In the genomic region with DNA sequence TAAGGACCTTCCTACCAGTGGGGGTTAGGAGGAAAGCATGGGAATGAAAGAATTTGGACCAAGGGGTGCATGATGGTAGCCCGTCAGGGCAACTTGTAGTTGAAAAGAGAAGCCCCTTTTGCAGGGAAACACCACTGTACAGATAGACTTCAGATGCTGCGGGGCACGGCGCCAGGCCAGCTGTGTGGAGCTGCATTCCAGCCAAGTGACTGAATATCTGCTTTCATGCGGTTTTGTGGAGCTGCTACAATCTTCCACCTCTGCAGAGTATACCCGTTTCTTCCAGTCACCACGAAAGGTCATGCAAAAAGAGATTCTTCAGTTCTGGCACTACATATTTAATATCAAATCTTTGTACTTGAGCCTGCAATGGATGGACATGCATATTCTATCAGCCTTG, we compare ENCODE assay signal across 7 cellular contexts.
DNase-seq lines count a peak whose midpoint lies in the region; ATAC-seq, FAIRE-seq and TF ChIP-seq lines count a peak whose summit lies in the region.

No MANE protein-coding gene starts in this region.

- H3K27me3 Mint-ChIP-seq in H9 (ENCODE audit: low read depth), result no peaks in the 10 kb centered on the region
- H3K27me3 Mint-ChIP-seq in activated CD8-positive, alpha-beta T cell treated with anti-CD3 and anti-CD28 coated beads for 36 hours, result no peaks in the 10 kb centered on the region

- no peaks in the 10 kb centered on the region for H4K20me1 ChIP-seq in H9 (ENCODE audit: control insufficient read depth, insufficient read depth, insufficient read length)

- H3K79me2 ChIP-seq in H9 (ENCODE audit: insufficient read depth, low read length), result no peaks in the 10 kb centered on the region

- H3K4me2 ChIP-seq in H9 (ENCODE audit: insufficient read depth, insufficient read length, low read length), result no peak overlapping the region

- H3K27me3 ChIP-seq in dorsolateral prefrontal cortex, result no peaks in the 10 kb centered on the region
- no peaks in the 10 kb centered on the region for H3K27me3 ChIP-seq in H9 (ENCODE audit: insufficient read depth, low read length)

- H3K4me1 ChIP-seq in H9 (ENCODE audit: insufficient read depth, low read length), result no peaks in the 10 kb centered on the region

- no peak overlapping the region for H3K9ac ChIP-seq in H9 (ENCODE audit: extremely low read depth, insufficient read length, low read length)

- no peak overlapping the region for H4K8ac ChIP-seq in H9 (replicated peaks; ENCODE audit: insufficient read length, low read depth, low read length)

- no peaks in the 10 kb centered on the region for H3K9me3 ChIP-seq in H9 (ENCODE audit: control insufficient read depth, low read depth, low read length)

- no peak overlapping the region for H3K23ac ChIP-seq in H9 (ENCODE audit: insufficient read length, low read depth, low read length)

- no peak for ATAC-seq in activated CD8-positive, alpha-beta T cell treated with anti-CD3 and anti-CD28 coated beads for 36 hours
- ATAC-seq in HG02840 (IDR thresholded peaks at IDR 0.05; ENCODE audit: low FRiP score, unreplicated experiment), result no peak

- TF ChIP-seq CTCF in dorsolateral prefrontal cortex (IDR thresholded peaks at IDR 0.05 in 54 of 56, conservative IDR thresholded peaks at IDR 0.05 in 2 of 56; ENCODE audit: low read depth in 1 of 56, partially characterized antibody in 56 of 56) (peak in 2 of 56 donors; percentile 5 to 8), H9 (conservative IDR thresholded peaks at IDR 0.05) (no peak)
- TF ChIP-seq CTCF in activated CD8-positive, alpha-beta T cell treated with anti-CD3 and anti-CD28 coated beads for 36 hours (IDR thresholded peaks at IDR 0.05), result no peak

- H3K14ac ChIP-seq in H9 (ENCODE audit: insufficient read depth, low read length), result no peak overlapping the region

- no peaks in the 10 kb centered on the region for H3K9me3 Mint-ChIP-seq in H9
- H3K9me3 Mint-ChIP-seq in activated CD8-positive, alpha-beta T cell treated with anti-CD3 and anti-CD28 coated beads for 36 hours, result no peaks in the 10 kb centered on the region

- FAIRE-seq in urothelium cell line (lab: Jason Lieb, UNC), result no peak

- no peak overlapping the region for H3T11ph ChIP-seq in H9 (ENCODE audit: low read length)

- no peaks in the 10 kb centered on the region for H3K36me3 Mint-ChIP-seq in H9 (ENCODE audit: insufficient read depth in 1 of 3, low read depth in 3 of 3)
- H3K36me3 Mint-ChIP-seq in activated CD8-positive, alpha-beta T cell treated with anti-CD3 and anti-CD28 coated beads for 36 hours (ENCODE audit: low read depth), result no peaks in the 10 kb centered on the region

- no peak overlapping the region for H2BK15ac ChIP-seq in H9 (ENCODE audit: low read depth, low read length)

- CTCF ChIA-PET in activated CD8-positive, alpha-beta T cell treated with anti-CD3 and anti-CD28 coated beads for 36 hours (lab: Charles Lee), result interaction anchor here (1.1 kb wide), 1 partner anchor 26 kb away, joined by 3 read pairs; no protein-coding TSS in a partner anchor

- H3K4me3 Mint-ChIP-seq in H9, result no peak overlapping the region
- H3K4me3 Mint-ChIP-seq in activated CD8-positive, alpha-beta T cell treated with anti-CD3 and anti-CD28 coated beads for 36 hours, result no peak overlapping the region

- no CpG with 5 or more reads among the region's 7 CpGs for whole genome bisulfite sequencing in H9 (ENCODE audit: extremely low coverage, insufficient read length, low lambda C conversion rate)

- H4K5ac ChIP-seq in H9 (ENCODE audit: insufficient read length, low read depth, low read length), result no peak overlapping the region

- H3K4me1 Mint-ChIP-seq in H9, result peaks cover 7% of the 10 kb centered on the region in 2 experiments; a peak in 3 of 4 replicates
- peaks cover 13% of the 10 kb centered on the region for H3K4me1 Mint-ChIP-seq in activated CD8-positive, alpha-beta T cell treated with anti-CD3 and anti-CD28 coated beads for 36 hours (ENCODE audit: low read depth)

- H2BK5ac ChIP-seq in H9 (ENCODE audit: insufficient read length, low read length), result no peak overlapping the region

- no peaks in the 10 kb centered on the region for H3K23me2 ChIP-seq in H9 (ENCODE audit: insufficient read length, low read depth, low read length, poor library complexity, severe bottlenecking)

- no peak overlapping the region for H3K27ac Mint-ChIP-seq in H9
- H3K27ac Mint-ChIP-seq in activated CD8-positive, alpha-beta T cell treated with anti-CD3 and anti-CD28 coated beads for 36 hours, result no peak overlapping the region

- H2BK120ac ChIP-seq in H9 (ENCODE audit: low read depth, low read length, poor library complexity, severe bottlenecking), result no peak overlapping the region

- H2BK20ac ChIP-seq in H9 (ENCODE audit: low read depth, low read length, poor library complexity, severe bottlenecking), result no peak overlapping the region

- no peak overlapping the region for H2AFZ ChIP-seq in H9 (ENCODE audit: low read length)

- no peak overlapping the region for H3K4ac ChIP-seq in H9 (ENCODE audit: low read depth, low read length)

- POLR2A ChIA-PET in activated CD8-positive, alpha-beta T cell treated with anti-CD3 and anti-CD28 coated beads for 36 hours (lab: Charles Lee), result no interaction called here

- H3K56ac ChIP-seq in H9 (ENCODE audit: insufficient read length, low read depth, low read length), result no peak overlapping the region

- H3K27ac ChIP-seq in dorsolateral prefrontal cortex, result peak overlapping the region; percentile 85 to 100 (median 98)
- no peak overlapping the region for H3K27ac ChIP-seq in H9 (ENCODE audit: insufficient read length, low read depth, low read length)

- H4K91ac ChIP-seq in H9 (ENCODE audit: insufficient read length, low read depth, low read length), result no peak overlapping the region

- DNase-seq in NCI-H226 (peak; percentile 67), dorsolateral prefrontal cortex (peak; percentile 43 to 98 (median 92)), medulla oblongata (ENCODE audit: extremely low spot score) (peak; percentile 92), urothelium cell line (ENCODE audit: low spot score) (peak; percentile 74), H9 (no peak)
- DNase-seq in activated CD8-positive, alpha-beta T cell treated with anti-CD3 and anti-CD28 coated beads for 36 hours, result no peak

- H3K4me3 ChIP-seq in dorsolateral prefrontal cortex, result peak overlapping the region in 3 of 59 donors; percentile 3 to 25 (median 21)

- H3K18ac ChIP-seq in H9 (ENCODE audit: insufficient read length, low read depth, low read length), result no peak overlapping the region

- H2AK5ac ChIP-seq in H9 (ENCODE audit: insufficient read length, low read length), result no peak overlapping the region

- no peaks in the 10 kb centered on the region for H3K79me1 ChIP-seq in H9 (ENCODE audit: insufficient read depth, low read depth, low read length, poor library complexity, severe bottlenecking)

- intact Hi-C loops in dorsolateral prefrontal cortex (cut with DNase I), result loop anchor here (1.0 to 10.0 kb wide), 5 partner anchors 15 to 103 kb away; no protein-coding TSS in a partner anchor
- intact Hi-C loops in activated CD8-positive, alpha-beta T cell treated with anti-CD3 and anti-CD28 coated beads for 36 hours (cut with micrococcal nuclease), result no loop called here

- H2BK12ac ChIP-seq in H9 (ENCODE audit: insufficient read length, low read depth, low read length), result no peak overlapping the region

Comparison
In these comparisons a context has a peak if more than half of its experiments do, and no peak if none do; other contexts are left out.
1. DNase-seq: peak in NCI-H226 (single experiment), dorsolateral prefrontal cortex (10 of 10), medulla oblongata (single experiment) and urothelium cell line (single experiment); none in H9 (single experiment) and activated CD8-positive, alpha-beta T cell treated with anti-CD3 and anti-CD28 coated beads for 36 hours (single experiment).